Comparison of ENCODE assay signal across 1 cellular context in the genomic region with DNA sequence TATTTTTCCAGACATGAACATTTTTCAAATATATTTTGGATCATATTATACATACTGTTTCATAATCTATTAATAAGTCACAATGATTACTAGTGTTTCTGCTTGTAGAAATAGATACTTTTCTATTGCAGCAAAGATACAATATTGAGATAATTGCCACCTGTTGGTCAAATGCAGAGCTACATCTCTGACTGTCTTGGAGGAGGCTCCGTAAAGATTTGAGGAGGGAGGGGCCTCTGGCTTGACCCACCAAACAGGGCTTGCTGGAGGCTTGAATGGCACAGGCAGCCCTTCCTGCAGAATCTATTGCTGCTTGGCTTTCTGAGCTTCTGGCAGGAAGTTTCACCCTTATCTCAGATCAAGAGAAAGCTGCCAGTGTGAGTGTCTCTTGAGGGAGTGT.
TF ChIP-seq lines count a peak whose summit lies in the region.

No MANE protein-coding gene starts in this region.

TF ChIP-seq in H1, 55 proteins besides CTCF, POLR2A, EP300 and RAD21 (continued from another document):
- no peak for TF ChIP-seq CHD7 (IDR thresholded peaks at IDR 0.05; ENCODE audit: insufficient replicate concordance, low read length)
- no peak for TF ChIP-seq POLR2AphosphoS5 (IDR thresholded peaks at IDR 0.05; ENCODE audit: low read depth, low read length)
- no peak for TF ChIP-seq SP1 (IDR thresholded peaks at IDR 0.05; ENCODE audit: low read depth, low read length)
- TF ChIP-seq KDM4A (IDR thresholded peaks at IDR 0.05; ENCODE audit: low read depth, low read length, severe bottlenecking), result no peak
- no peak for TF ChIP-seq TCF12 (IDR thresholded peaks at IDR 0.05; ENCODE audit: low read depth, low read length)
- no peak for TF ChIP-seq JUN (IDR thresholded peaks at IDR 0.05; ENCODE audit: low read depth, low read length)
- TF ChIP-seq, protein P1, sequence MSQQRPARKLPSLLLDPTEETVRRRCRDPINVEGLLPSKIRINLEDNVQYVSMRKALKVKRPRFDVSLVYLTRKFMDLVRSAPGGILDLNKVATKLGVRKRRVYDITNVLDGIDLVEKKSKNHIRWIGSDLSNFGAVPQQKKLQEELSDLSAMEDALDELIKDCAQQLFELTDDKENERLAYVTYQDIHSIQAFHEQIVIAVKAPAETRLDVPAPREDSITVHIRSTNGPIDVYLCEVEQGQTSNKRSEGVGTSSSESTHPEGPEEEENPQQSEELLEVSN (IDR thresholded peaks at IDR 0.05), result no peak
- TF ChIP-seq NRF1 (IDR thresholded peaks at IDR 0.05; ENCODE audit: low read depth, low read length), result no peak
- TF ChIP-seq KDM5A (IDR thresholded peaks at IDR 0.05; ENCODE audit: low read length), result no peak
- no peak for TF ChIP-seq TBP (IDR thresholded peaks at IDR 0.05; ENCODE audit: low read depth, low read length)
- TF ChIP-seq EGR1 (IDR thresholded peaks at IDR 0.05; ENCODE audit: borderline replicate concordance, low read depth, low read length), result no peak
- no peak for TF ChIP-seq CBX8 (IDR thresholded peaks at IDR 0.05; ENCODE audit: borderline replicate concordance, low read depth, low read length)
- TF ChIP-seq KDM1A (IDR thresholded peaks at IDR 0.05; ENCODE audit: borderline replicate concordance, low read length), result no peak
